ENCODE assay signal across 17 cellular contexts in genomic region chr10:48820699-48821098, GRCh38.
DNase-seq lines count a peak whose midpoint lies in the region; ATAC-seq, FAIRE-seq and TF ChIP-seq lines count a peak whose summit lies in the region.
"Had no signal": no experiment of that assay in that cellular context is flagged by ENCODE, and none has a peak within 500 bp of the region (broad histone marks: within the 10 kb centered on the region; RNA-seq: fewer than 3 reads in every experiment).

No MANE protein-coding gene starts in this region.

- peaks cover 63% of the 10 kb centered on the region for H3K36me3 Mint-ChIP-seq in stimulated activated memory B cell treated with anti-CD40 and anti-IgM and Interleukin-4, amounts not matched to agents 10 μg/mL and 1 μg/mL and 100 μg/mL, for 72 hours
- H3K36me3 Mint-ChIP-seq: CD4-positive, alpha-beta memory T cell had no signal

- H4K20me1 ChIP-seq in K562 (replicated peaks; ENCODE audit: control insufficient read depth, insufficient read depth, low read length): peaks cover 3% of the 10 kb centered on the region; the same call in 1 of the 2 replicates

- in situ Hi-C loops in K562 (cut with MboI): no loop called here

- no peaks in the 10 kb centered on the region for H3K9me3 Mint-ChIP-seq in stimulated activated memory B cell treated with anti-CD40 and anti-IgM and Interleukin-4, amounts not matched to agents 10 μg/mL and 1 μg/mL and 100 μg/mL, for 72 hours
- H3K9me3 Mint-ChIP-seq: H9 had no signal

- no peak overlapping the region for H3K9ac ChIP-seq in K562 (ENCODE audit: insufficient read depth in 1 of 2, low read depth in 2 of 2, low read length in 2 of 2)

- H3K4me1 ChIP-seq in right atrium auricular region (no peaks in the 10 kb centered on the region), K562 (replicated peaks in 1 of 2; ENCODE audit: control insufficient read depth in 2 of 2, insufficient read depth in 2 of 2, low read length in 2 of 2) (no peaks in the 10 kb centered on the region), upper lobe of right lung (no peaks in the 10 kb centered on the region)

- H3K36me3 ChIP-seq in right atrium auricular region (no peaks in the 10 kb centered on the region), K562 (ENCODE audit: control insufficient read depth, insufficient read depth, low read length) (no peaks in the 10 kb centered on the region), upper lobe of right lung (no peaks in the 10 kb centered on the region)

- H3K27ac ChIP-seq in right atrium auricular region: no peak overlapping the region
- H3K27ac ChIP-seq in K562 (ENCODE audit: extremely low read depth, low read depth, low read length): no peak overlapping the region
- no peak overlapping the region for H3K27ac ChIP-seq in upper lobe of right lung
- H3K27ac ChIP-seq: C4-2B had no signal

- no peak overlapping the region for H2AFZ ChIP-seq in K562 (ENCODE audit: low read depth, low read length)

- CTCF ChIA-PET in K562 (lab: Yijun Ruan, JAX; ENCODE audit: low intra/inter-chr PET ratio): interaction anchor here (0.6 to 2.9 kb wide), 2 partner anchors 15 to 161 kb away, joined by 3 to 45 read pairs; no protein-coding TSS in a partner anchor

- H3K4me2 ChIP-seq in K562 (ENCODE audit: insufficient read depth, low read length): no peak overlapping the region

- no peak for TF ChIP-seq RAD21 in K562 (CRISPR knock-in tag; conservative IDR thresholded peaks at IDR 0.05 in 1 of 2, IDR thresholded peaks at IDR 0.05 in 1 of 2)

- H3K4me1 Mint-ChIP-seq in stimulated activated memory B cell treated with anti-CD40 and anti-IgM and Interleukin-4, amounts not matched to agents 10 μg/mL and 1 μg/mL and 100 μg/mL, for 72 hours: peaks cover 10% of the 10 kb centered on the region
- H3K4me1 Mint-ChIP-seq: H9 had no signal

- ATAC-seq in Right ventricle myocardium inferior (no peak), K562 (peak; percentile 27; the same call in 1 of the 3 replicates), upper lobe of right lung (peak; percentile 20), GM19395 (IDR thresholded peaks at IDR 0.05; ENCODE audit: unreplicated experiment) (no peak)
- ATAC-seq in stimulated activated memory B cell treated with anti-CD40 and anti-IgM and Interleukin-4, amounts not matched to agents 10 μg/mL and 1 μg/mL and 100 μg/mL, for 72 hours: peak; percentile 50

- TF ChIP-seq CTCF in right atrium auricular region (IDR thresholded peaks at IDR 0.05): no peak
- TF ChIP-seq CTCF in K562 (IDR thresholded peaks at IDR 0.05 in 2 of 3, conservative IDR thresholded peaks at IDR 0.05 in 1 of 3; ENCODE audit: insufficient read depth in 2 of 3, low read depth in 1 of 3, low read length in 3 of 3): no peak
- no peak for TF ChIP-seq CTCF in upper lobe of right lung (IDR thresholded peaks at IDR 0.05)

- no peak overlapping the region for H3K4me3 Mint-ChIP-seq in stimulated activated memory B cell treated with anti-CD40 and anti-IgM and Interleukin-4, amounts not matched to agents 10 μg/mL and 1 μg/mL and 100 μg/mL, for 72 hours
- H3K4me3 Mint-ChIP-seq: CD4-positive, alpha-beta memory T cell; H9 had no signal

- no peaks in the 10 kb centered on the region for H3K79me2 ChIP-seq in K562 (ENCODE audit: control insufficient read depth, insufficient read depth, low read length)

- no peak for FAIRE-seq in K562 (lab: Jason Lieb, UNC)
- FAIRE-seq: GM12892 had no signal

- WGBS in K562 (ENCODE audit: insufficient coverage, low coverage, missing lambda C conversion rate): 0% methylated on average over 10 of the region's 10 CpGs

- no peaks in the 10 kb centered on the region for H3K9me1 ChIP-seq in K562 (ENCODE audit: control insufficient read depth, insufficient read depth, low read length)

- TF ChIP-seq POLR2A in K562 (conservative IDR thresholded peaks at IDR 0.05): no peak

- TF ChIP-seq EP300 in K562 (IDR thresholded peaks at IDR 0.05; ENCODE audit: low read length): no peak

- POLR2A ChIA-PET in K562 (lab: Yijun Ruan, JAX): interaction anchor here (0.6 to 1.6 kb wide), 2 partner anchors 56 to 86 kb away, joined by 3 to 4 read pairs; no protein-coding TSS in a partner anchor

- BruUV-seq in K562 (replicated peaks; lab: Mats Ljungman, UMichigan): no TSS peak

- peak overlapping the region; percentile 40 for H3K27ac Mint-ChIP-seq in stimulated activated memory B cell treated with anti-CD40 and anti-IgM and Interleukin-4, amounts not matched to agents 10 μg/mL and 1 μg/mL and 100 μg/mL, for 72 hours
- H3K27ac Mint-ChIP-seq: CD4-positive, alpha-beta memory T cell; H9 had no signal

- DNase-seq in right atrium auricular region (ENCODE audit: low spot score) (peak; percentile 43), Right ventricle myocardium inferior (ENCODE audit: missing footprints) (no peak), K562 (ENCODE audit: extremely low read depth in 1 of 4, low spot score in 3 of 4) (no peak), upper lobe of right lung (no peak), occipital lobe (lab: John Stamatoyannopoulos, UW) (no peak)
- no peak for DNase-seq in activated CD4-positive, alpha-beta T cell treated with anti-CD3 and anti-CD28 coated beads, Interleukin-2, amount 50 U/mL, for 1 hour
- DNase-seq: 8988T; AML-193; CD4-positive, alpha-beta memory T cell; DMS79 treated with DMSO at 0.1 percent for 48 hours; GDM1; GOT3; H9 had no signal

- H3K27me3 ChIP-seq in right atrium auricular region (no peaks in the 10 kb centered on the region), K562 (ENCODE audit: control insufficient read depth in 2 of 2, insufficient read depth in 2 of 2, low read length in 2 of 2) (peaks cover 16 to 59% of the 10 kb centered on the region in 2 experiments; a peak in 4 of 5 replicates), upper lobe of right lung (no peaks in the 10 kb centered on the region)

- H3K27me3 Mint-ChIP-seq in stimulated activated memory B cell treated with anti-CD40 and anti-IgM and Interleukin-4, amounts not matched to agents 10 μg/mL and 1 μg/mL and 100 μg/mL, for 72 hours: no peaks in the 10 kb centered on the region

- H3K4me3 ChIP-seq in right atrium auricular region (no peak overlapping the region), K562 (no peak overlapping the region), upper lobe of right lung (no peak overlapping the region)

- intact Hi-C loops in Right ventricle myocardium inferior (cut with DNase I): no loop called here
- intact Hi-C loops in K562 (cut with micrococcal nuclease): loop anchor here (1.0 kb wide), 1 partner anchor 162 kb away; no protein-coding TSS in a partner anchor
- intact Hi-C loops in upper lobe of right lung (cut with DNase I): no loop called here

- H3K9me3 ChIP-seq in right atrium auricular region (no peaks in the 10 kb centered on the region), K562 (replicated peaks; ENCODE audit: control insufficient read depth, insufficient read depth, low read depth, low read length) (no peaks in the 10 kb centered on the region), upper lobe of right lung (no peaks in the 10 kb centered on the region)

TF ChIP-seq in K562, 482 proteins besides CTCF, POLR2A, EP300 and RAD21:
- TF ChIP-seq ERF (CRISPR knock-in tag; IDR thresholded peaks at IDR 0.05) (no peak), SMAD2 (IDR thresholded peaks at IDR 0.05; ENCODE audit: low read depth, low read length) (no peak), NR2C1 (IDR thresholded peaks at IDR 0.05) (no peak), NR2C1 (tag; IDR thresholded peaks at IDR 0.05) (no peak), HBP1 (CRISPR knock-in tag; IDR thresholded peaks at IDR 0.05) (no peak), ZNF274 (IDR thresholded peaks at IDR 0.05; ENCODE audit: borderline replicate concordance, low read depth, low read length) (no peak), FOXJ3 (CRISPR knock-in tag; IDR thresholded peaks at IDR 0.05) (no peak), ZNF280A (IDR thresholded peaks at IDR 0.05; ENCODE audit: low read depth, partially characterized antibody) (no peak), TBL1XR1 (IDR thresholded peaks at IDR 0.05; ENCODE audit: low read length in 2 of 2) (no peak), PHF20 (IDR thresholded peaks at IDR 0.05; ENCODE audit: partially characterized antibody) (no peak), TAF9B (IDR thresholded peaks at IDR 0.05; ENCODE audit: partially characterized antibody) (no peak), MLLT1 (IDR thresholded peaks at IDR 0.05) (no peak)

Comparison
In these comparisons a context has a peak if more than half of its experiments do, and no peak if none do; other contexts are left out.
1. ATAC-seq: peak in K562 (single experiment), stimulated activated memory B cell treated with anti-CD40 and anti-IgM and Interleukin-4, amounts not matched to agents 10 μg/mL and 1 μg/mL and 100 μg/mL, for 72 hours (single experiment) and upper lobe of right lung (single experiment); none in Right ventricle myocardium inferior (single experiment) and GM19395 (single experiment).